Comparison of ENCODE assay signal across 1 cellular context in the genomic region with DNA sequence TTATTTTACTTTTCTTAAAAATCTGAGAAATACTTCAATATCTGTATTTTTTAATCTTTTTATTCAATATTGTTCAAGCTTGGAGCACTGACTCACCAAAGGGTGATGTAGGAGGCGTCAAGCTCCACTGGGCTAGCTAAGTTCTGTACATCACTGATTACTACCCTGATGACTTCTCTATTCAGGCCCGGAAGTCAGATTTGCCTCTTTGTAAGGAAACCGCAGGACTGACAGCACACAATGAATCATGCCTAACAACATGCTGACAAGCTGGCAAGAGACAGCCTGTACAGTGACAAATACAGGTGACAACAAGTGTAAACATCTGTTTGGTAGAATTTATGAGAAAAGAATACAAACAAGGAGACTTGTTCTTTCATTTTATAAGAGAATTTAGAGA.
TF ChIP-seq lines count a peak whose summit lies in the region.

No MANE protein-coding gene starts in this region.

TF ChIP-seq in K562, 482 proteins besides CTCF, POLR2A, EP300 and RAD21 (continued from another document):
- TF ChIP-seq, protein P1, sequence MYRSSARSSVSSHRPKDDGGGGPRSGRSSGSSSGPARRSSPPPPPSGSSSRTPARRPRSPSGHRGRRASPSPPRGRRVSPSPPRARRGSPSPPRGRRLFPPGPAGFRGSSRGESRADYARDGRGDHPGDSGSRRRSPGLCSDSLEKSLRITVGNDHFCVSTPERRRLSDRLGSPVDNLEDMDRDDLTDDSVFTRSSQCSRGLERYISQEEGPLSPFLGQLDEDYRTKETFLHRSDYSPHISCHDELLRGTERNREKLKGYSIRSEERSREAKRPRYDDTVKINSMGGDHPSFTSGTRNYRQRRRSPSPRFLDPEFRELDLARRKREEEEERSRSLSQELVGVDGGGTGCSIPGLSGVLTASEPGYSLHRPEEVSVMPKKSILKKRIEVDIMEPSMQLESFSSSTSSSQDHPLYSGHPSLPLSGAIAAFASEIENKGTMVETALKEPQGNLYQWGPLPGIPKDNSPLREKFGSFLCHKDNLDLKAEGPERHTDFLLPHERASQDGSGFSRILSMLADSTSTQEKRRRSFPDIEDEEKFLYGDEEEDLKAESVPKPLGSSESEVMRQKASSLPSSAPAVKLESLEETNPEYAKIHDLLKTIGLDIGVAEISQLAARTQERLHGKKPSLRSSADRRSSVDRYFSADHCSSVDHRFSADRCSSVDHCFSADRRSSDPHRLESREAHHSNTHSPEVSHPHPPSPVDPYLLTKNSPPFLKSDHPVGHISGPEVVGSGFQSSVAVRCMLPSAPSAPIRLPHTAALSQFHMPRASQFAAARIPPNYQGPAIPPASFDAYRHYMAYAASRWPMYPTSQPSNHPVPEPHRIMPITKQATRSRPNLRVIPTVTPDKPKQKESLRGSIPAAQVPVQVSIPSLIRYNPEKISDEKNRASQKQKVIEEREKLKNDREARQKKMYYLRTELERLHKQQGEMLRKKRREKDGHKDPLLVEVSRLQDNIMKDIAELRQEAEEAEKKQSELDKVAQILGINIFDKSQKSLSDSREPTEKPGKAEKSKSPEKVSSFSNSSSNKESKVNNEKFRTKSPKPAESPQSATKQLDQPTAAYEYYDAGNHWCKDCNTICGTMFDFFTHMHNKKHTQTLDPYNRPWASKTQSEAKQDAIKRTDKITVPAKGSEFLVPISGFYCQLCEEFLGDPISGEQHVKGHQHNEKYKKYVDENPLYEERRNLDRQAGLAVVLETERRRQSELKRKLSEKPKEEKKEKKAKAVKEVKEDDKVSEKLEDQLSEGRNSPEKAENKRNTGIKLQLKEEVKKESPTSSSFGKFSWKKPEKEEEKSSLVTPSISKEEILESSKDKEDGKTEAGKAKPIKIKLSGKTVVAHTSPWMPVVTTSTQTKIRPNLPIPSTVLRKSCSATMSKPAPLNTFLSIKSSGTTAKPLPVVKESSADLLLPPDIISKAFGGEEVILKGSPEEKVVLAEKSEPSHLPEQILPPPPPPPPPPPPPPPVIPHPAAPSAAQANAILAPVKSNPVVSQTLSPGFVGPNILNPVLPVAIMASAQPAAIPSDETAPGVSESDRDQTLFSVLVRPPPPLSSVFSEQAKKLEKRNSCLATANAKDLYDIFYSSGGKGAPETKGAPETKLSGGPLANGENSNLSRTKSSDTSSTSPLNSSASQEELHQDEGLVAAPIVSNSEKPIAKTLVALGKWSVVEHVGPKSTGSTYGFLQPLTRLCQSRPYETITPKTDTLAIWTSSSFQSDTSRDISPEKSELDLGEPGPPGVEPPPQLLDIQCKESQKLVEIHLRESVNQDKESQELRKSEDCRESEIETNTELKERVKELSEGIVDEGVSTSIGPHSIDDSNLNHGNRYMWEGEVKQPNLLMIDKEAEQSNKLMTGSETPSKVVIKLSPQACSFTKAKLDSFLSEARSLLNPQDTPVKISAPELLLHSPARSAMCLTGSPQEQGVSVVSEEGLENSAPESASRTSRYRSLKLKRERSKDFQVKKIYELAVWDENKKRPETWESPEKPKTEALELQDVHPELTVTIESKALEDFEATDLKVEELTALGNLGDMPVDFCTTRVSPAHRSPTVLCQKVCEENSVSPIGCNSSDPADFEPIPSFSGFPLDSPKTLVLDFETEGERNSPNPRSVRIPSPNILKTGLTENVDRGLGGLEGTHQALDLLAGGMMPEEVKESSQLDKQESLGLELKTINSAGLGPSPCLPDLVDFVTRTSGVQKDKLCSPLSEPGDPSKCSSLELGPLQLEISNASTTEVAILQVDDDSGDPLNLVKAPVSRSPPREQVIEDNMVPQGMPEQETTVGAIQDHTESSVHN (IDR thresholded peaks at IDR 0.05; ENCODE audit: borderline replicate concordance in 1 of 2, low read depth in 1 of 2), result no peak
- TF ChIP-seq, protein P2, sequence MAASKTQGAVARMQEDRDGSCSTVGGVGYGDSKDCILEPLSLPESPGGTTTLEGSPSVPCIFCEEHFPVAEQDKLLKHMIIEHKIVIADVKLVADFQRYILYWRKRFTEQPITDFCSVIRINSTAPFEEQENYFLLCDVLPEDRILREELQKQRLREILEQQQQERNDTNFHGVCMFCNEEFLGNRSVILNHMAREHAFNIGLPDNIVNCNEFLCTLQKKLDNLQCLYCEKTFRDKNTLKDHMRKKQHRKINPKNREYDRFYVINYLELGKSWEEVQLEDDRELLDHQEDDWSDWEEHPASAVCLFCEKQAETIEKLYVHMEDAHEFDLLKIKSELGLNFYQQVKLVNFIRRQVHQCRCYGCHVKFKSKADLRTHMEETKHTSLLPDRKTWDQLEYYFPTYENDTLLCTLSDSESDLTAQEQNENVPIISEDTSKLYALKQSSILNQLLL (CRISPR knock-in tag; IDR thresholded peaks at IDR 0.05; ENCODE audit: borderline replicate concordance), result no peak
- TF ChIP-seq, protein P3, sequence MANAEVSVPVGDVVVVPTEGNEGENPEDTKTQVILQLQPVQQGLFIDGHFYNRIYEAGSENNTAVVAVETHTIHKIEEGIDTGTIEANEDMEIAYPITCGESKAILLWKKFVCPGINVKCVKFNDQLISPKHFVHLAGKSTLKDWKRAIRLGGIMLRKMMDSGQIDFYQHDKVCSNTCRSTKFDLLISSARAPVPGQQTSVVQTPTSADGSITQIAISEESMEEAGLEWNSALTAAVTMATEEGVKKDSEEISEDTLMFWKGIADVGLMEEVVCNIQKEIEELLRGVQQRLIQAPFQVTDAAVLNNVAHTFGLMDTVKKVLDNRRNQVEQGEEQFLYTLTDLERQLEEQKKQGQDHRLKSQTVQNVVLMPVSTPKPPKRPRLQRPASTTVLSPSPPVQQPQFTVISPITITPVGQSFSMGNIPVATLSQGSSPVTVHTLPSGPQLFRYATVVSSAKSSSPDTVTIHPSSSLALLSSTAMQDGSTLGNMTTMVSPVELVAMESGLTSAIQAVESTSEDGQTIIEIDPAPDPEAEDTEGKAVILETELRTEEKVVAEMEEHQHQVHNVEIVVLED (CRISPR knock-in tag; IDR thresholded peaks at IDR 0.05), result no peak
- TF ChIP-seq SMAD2 (IDR thresholded peaks at IDR 0.05; ENCODE audit: low read depth, low read length) (no peak), HNRNPK (IDR thresholded peaks at IDR 0.05; ENCODE audit: low read depth, low read length, poor library complexity, severe bottlenecking) (no peak), PCBP2 (IDR thresholded peaks at IDR 0.05; ENCODE audit: low read depth, low read length, poor library complexity, severe bottlenecking) (no peak), EHMT2 (IDR thresholded peaks at IDR 0.05) (no peak), FOS (IDR thresholded peaks at IDR 0.05; ENCODE audit: extremely low read depth, insufficient read length) (peak; percentile 33), SPI1 (IDR thresholded peaks at IDR 0.05; ENCODE audit: borderline replicate concordance, low read depth, low read length) (peak; percentile 64), ZNF830 (CRISPR knock-in tag; IDR thresholded peaks at IDR 0.05) (no peak), SNIP1 (IDR thresholded peaks at IDR 0.05; ENCODE audit: low read depth) (no peak), TSC22D4 (tag; IDR thresholded peaks at IDR 0.05) (no peak), ZNF764 (CRISPR knock-in tag; IDR thresholded peaks at IDR 0.05; ENCODE audit: low read depth) (no peak), CCAR2 (IDR thresholded peaks at IDR 0.05; ENCODE audit: low read depth, low read length) (no peak), ZNF311 (CRISPR knock-in tag; IDR thresholded peaks at IDR 0.05) (no peak), BRF1 (IDR thresholded peaks at IDR 0.05; ENCODE audit: borderline replicate concordance, extremely low read depth, insufficient read length) (no peak)
- TF ChIP-seq, protein P4, sequence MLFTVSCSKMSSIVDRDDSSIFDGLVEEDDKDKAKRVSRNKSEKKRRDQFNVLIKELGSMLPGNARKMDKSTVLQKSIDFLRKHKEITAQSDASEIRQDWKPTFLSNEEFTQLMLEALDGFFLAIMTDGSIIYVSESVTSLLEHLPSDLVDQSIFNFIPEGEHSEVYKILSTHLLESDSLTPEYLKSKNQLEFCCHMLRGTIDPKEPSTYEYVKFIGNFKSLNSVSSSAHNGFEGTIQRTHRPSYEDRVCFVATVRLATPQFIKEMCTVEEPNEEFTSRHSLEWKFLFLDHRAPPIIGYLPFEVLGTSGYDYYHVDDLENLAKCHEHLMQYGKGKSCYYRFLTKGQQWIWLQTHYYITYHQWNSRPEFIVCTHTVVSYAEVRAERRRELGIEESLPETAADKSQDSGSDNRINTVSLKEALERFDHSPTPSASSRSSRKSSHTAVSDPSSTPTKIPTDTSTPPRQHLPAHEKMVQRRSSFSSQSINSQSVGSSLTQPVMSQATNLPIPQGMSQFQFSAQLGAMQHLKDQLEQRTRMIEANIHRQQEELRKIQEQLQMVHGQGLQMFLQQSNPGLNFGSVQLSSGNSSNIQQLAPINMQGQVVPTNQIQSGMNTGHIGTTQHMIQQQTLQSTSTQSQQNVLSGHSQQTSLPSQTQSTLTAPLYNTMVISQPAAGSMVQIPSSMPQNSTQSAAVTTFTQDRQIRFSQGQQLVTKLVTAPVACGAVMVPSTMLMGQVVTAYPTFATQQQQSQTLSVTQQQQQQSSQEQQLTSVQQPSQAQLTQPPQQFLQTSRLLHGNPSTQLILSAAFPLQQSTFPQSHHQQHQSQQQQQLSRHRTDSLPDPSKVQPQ (CRISPR knock-in tag; IDR thresholded peaks at IDR 0.05; ENCODE audit: borderline replicate concordance), result no peak
- TF ChIP-seq, protein P5, sequence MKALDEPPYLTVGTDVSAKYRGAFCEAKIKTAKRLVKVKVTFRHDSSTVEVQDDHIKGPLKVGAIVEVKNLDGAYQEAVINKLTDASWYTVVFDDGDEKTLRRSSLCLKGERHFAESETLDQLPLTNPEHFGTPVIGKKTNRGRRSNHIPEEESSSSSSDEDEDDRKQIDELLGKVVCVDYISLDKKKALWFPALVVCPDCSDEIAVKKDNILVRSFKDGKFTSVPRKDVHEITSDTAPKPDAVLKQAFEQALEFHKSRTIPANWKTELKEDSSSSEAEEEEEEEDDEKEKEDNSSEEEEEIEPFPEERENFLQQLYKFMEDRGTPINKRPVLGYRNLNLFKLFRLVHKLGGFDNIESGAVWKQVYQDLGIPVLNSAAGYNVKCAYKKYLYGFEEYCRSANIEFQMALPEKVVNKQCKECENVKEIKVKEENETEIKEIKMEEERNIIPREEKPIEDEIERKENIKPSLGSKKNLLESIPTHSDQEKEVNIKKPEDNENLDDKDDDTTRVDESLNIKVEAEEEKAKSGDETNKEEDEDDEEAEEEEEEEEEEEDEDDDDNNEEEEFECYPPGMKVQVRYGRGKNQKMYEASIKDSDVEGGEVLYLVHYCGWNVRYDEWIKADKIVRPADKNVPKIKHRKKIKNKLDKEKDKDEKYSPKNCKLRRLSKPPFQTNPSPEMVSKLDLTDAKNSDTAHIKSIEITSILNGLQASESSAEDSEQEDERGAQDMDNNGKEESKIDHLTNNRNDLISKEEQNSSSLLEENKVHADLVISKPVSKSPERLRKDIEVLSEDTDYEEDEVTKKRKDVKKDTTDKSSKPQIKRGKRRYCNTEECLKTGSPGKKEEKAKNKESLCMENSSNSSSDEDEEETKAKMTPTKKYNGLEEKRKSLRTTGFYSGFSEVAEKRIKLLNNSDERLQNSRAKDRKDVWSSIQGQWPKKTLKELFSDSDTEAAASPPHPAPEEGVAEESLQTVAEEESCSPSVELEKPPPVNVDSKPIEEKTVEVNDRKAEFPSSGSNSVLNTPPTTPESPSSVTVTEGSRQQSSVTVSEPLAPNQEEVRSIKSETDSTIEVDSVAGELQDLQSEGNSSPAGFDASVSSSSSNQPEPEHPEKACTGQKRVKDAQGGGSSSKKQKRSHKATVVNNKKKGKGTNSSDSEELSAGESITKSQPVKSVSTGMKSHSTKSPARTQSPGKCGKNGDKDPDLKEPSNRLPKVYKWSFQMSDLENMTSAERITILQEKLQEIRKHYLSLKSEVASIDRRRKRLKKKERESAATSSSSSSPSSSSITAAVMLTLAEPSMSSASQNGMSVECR (CRISPR knock-in tag; IDR thresholded peaks at IDR 0.05), result no peak
- TF ChIP-seq, protein P6, sequence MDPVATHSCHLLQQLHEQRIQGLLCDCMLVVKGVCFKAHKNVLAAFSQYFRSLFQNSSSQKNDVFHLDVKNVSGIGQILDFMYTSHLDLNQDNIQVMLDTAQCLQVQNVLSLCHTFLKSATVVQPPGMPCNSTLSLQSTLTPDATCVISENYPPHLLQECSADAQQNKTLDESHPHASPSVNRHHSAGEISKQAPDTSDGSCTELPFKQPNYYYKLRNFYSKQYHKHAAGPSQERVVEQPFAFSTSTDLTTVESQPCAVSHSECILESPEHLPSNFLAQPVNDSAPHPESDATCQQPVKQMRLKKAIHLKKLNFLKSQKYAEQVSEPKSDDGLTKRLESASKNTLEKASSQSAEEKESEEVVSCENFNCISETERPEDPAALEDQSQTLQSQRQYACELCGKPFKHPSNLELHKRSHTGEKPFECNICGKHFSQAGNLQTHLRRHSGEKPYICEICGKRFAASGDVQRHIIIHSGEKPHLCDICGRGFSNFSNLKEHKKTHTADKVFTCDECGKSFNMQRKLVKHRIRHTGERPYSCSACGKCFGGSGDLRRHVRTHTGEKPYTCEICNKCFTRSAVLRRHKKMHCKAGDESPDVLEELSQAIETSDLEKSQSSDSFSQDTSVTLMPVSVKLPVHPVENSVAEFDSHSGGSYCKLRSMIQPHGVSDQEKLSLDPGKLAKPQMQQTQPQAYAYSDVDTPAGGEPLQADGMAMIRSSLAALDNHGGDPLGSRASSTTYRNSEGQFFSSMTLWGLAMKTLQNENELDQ (CRISPR knock-in tag; IDR thresholded peaks at IDR 0.05; ENCODE audit: borderline replicate concordance), result no peak
